ENCODE assay signal across 8 cellular contexts in genomic region chr7:11557627-11558026, GRCh38.
DNase-seq lines count a peak whose midpoint lies in the region; ATAC-seq and TF ChIP-seq lines count a peak whose summit lies in the region.

No MANE protein-coding gene starts in this region.

- H3K36me3 ChIP-seq in SU-DHL-6 (ENCODE audit: low read length) = no peaks in the 10 kb centered on the region
- H3K36me3 ChIP-seq in right lobe of liver = no peaks in the 10 kb centered on the region
- no peaks in the 10 kb centered on the region for H3K36me3 ChIP-seq in aorta (ENCODE audit: control insufficient read depth in 1 of 2, insufficient read depth in 2 of 2, low read length in 1 of 2)
- no peaks in the 10 kb centered on the region for H3K36me3 ChIP-seq in esophagus squamous epithelium

- TF ChIP-seq CTCF in SU-DHL-6 (IDR thresholded peaks at IDR 0.05; ENCODE audit: insufficient read depth, low read length, poor library complexity, severe bottlenecking) = peak; percentile 11
- peak; percentile 44 to 69 (median 62) for TF ChIP-seq CTCF in right lobe of liver (IDR thresholded peaks at IDR 0.05)
- no peak for TF ChIP-seq CTCF in esophagus squamous epithelium (IDR thresholded peaks at IDR 0.05)

- intact Hi-C loops in right lobe of liver (cut with DNase I) (no loop called here), aorta (cut with DNase I) (no loop called here), esophagus squamous epithelium (cut with DNase I) (no loop called here)

- 48% methylated on average over 2 of the region's 2 CpGs for WGBS in right lobe of liver (ENCODE audit: insufficient coverage, low coverage, low lambda C conversion rate, missing lambda C conversion rate)
- WGBS in aorta, 2 donors = 25 to 38% methylated on average over 2 of the region's 2 CpGs
- WGBS in esophagus squamous epithelium, 2 donors = 35 to 41% methylated on average over 2 of the region's 2 CpGs

- no peaks in the 10 kb centered on the region for H3K27me3 ChIP-seq in SU-DHL-6 (ENCODE audit: low read length)
- H3K27me3 ChIP-seq in right lobe of liver = no peaks in the 10 kb centered on the region
- no peaks in the 10 kb centered on the region for H3K27me3 ChIP-seq in aorta (ENCODE audit: control insufficient read depth in 1 of 2, insufficient read depth in 2 of 2, low read length in 1 of 2)
- H3K27me3 ChIP-seq in esophagus squamous epithelium = no peaks in the 10 kb centered on the region

- no peak overlapping the region for H3K9ac ChIP-seq in SU-DHL-6 (ENCODE audit: low read length)

- no peak overlapping the region for H3K4me2 ChIP-seq in SU-DHL-6 (ENCODE audit: low read depth, low read length, poor library complexity, severe bottlenecking)

- H3F3A ChIP-seq in SU-DHL-6 (ENCODE audit: insufficient read depth) = no peaks in the 10 kb centered on the region

- H3K4me3 ChIP-seq in SU-DHL-6 (ENCODE audit: insufficient read depth, low read length, poor library complexity, severe bottlenecking) (no peak overlapping the region), right lobe of liver (no peak overlapping the region), aorta (ENCODE audit: low read length in 2 of 2) (no peak overlapping the region), esophagus squamous epithelium (no peak overlapping the region)

- H2AFZ ChIP-seq in SU-DHL-6 (ENCODE audit: low read depth, low read length, severe bottlenecking) = no peak overlapping the region

- H3K9me3 ChIP-seq in SU-DHL-6 (ENCODE audit: insufficient read depth, low read length) (no peaks in the 10 kb centered on the region), right lobe of liver (no peaks in the 10 kb centered on the region), aorta (ENCODE audit: control insufficient read depth, low read length) (no peaks in the 10 kb centered on the region), esophagus squamous epithelium (no peaks in the 10 kb centered on the region)

- ATAC-seq in GM21515 (IDR thresholded peaks at IDR 0.05; ENCODE audit: unreplicated experiment) = peak; percentile 85
- peak; percentile 81 for ATAC-seq in HG03565 (IDR thresholded peaks at IDR 0.05; ENCODE audit: unreplicated experiment)
- ATAC-seq in right lobe of liver = peak; percentile 99 to 100 (median 100)
- ATAC-seq in aorta (ENCODE audit: low FRiP score) = no peak

- H3K79me2 ChIP-seq in SU-DHL-6 (ENCODE audit: insufficient read depth, low read length) = no peaks in the 10 kb centered on the region

- H3K4me1 ChIP-seq in right lobe of liver (no peaks in the 10 kb centered on the region), aorta (ENCODE audit: control insufficient read depth in 1 of 2, insufficient read depth in 2 of 2, low read length in 2 of 2) (no peaks in the 10 kb centered on the region), esophagus squamous epithelium (no peaks in the 10 kb centered on the region)

- no peak overlapping the region for H3K27ac ChIP-seq in SU-DHL-6 (ENCODE audit: low read depth, low read length)
- no peak overlapping the region for H3K27ac ChIP-seq in right lobe of liver
- H3K27ac ChIP-seq in aorta (ENCODE audit: low read depth in 1 of 2, low read length in 2 of 2) = no peak overlapping the region
- H3K27ac ChIP-seq in esophagus squamous epithelium = no peak overlapping the region

- DNase-seq in D341Med (ENCODE audit: low spot score) (peak; percentile 32), right lobe of liver (peak in 1 of 3 donors; percentile 74), aorta (no peak), esophagus squamous epithelium (lab: John Stamatoyannopoulos, UW) (no peak), DMS114 treated with DMSO at 0.1 percent for 48 hours (lab: John Stamatoyannopoulos, UW; ENCODE audit: unreplicated experiment) (no peak)

- no peaks in the 10 kb centered on the region for H4K20me1 ChIP-seq in SU-DHL-6 (ENCODE audit: low read depth, low read length)

- H3K9me2 ChIP-seq in SU-DHL-6 (replicated peaks; ENCODE audit: insufficient read depth, low read length) = no peaks in the 10 kb centered on the region

- TF ChIP-seq POLR2A in right lobe of liver (IDR thresholded peaks at IDR 0.05) = no peak
- no peak for TF ChIP-seq POLR2A in esophagus squamous epithelium (IDR thresholded peaks at IDR 0.05)

Comparison
In these comparisons a context has a peak if more than half of its experiments do, and no peak if none do; other contexts are left out.
1. CTCF ChIP-seq: peak in SU-DHL-6 (single experiment) and right lobe of liver (4 of 4); none in esophagus squamous epithelium (0 of 6).